ENCODE assay signal across 3 cellular contexts in the genomic region with DNA sequence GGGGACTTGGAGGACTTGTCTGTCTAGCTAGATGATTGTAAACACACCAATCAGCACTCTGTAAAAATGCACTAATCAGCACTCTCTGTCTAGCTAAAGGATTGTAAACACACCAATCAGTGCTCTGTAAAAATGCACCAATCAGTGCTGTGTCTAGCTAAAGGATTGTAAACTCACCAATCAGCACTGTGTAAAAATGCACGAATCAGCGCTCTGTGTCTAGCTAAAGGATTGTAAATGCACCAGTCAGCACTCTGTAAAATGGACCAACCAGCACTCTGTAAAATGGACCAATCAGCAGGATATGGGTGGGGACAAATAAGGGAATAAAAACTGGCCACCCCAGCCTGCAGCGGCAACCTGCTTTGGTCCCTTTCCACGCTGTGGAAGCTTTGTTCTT. TPM values are rescaled to one million over a fixed set of nuclear protein-coding genes. Genes with fewer than 3 reads are reported as not detected.
"Had no signal": no experiment of that assay in that cellular context is flagged by ENCODE, and none has a peak within 500 bp of the region (broad histone marks: within the 10 kb centered on the region; RNA-seq: fewer than 3 reads in every experiment).

No MANE protein-coding gene starts in this region.

RNA-seq across cellular contexts. Expression of gene MSH4, which starts 38.1 kb away (rescaled TPM):
- total RNA-seq: glomerular endothelial cell had no signal
- polyA plus RNA-seq: fibroblast of lung, foreskin keratinocyte had no signal
